In genomic region chr11:28087192-28087591, GRCh38 we compare ENCODE assay signal across 8 cellular contexts. TPM values are rescaled to one million over a fixed set of nuclear protein-coding genes. Genes with fewer than 3 reads are reported as not detected.
DNase-seq lines count a peak whose midpoint lies in the region; ATAC-seq, FAIRE-seq and TF ChIP-seq lines count a peak whose summit lies in the region.
"Not testable (repeated sequence)": the region's sequence is repeated elsewhere in the genome, so short reads cannot be mapped to it uniquely, and the experiment has no call there.

No MANE protein-coding gene starts in this region.

- CTCF ChIA-PET in A549 (lab: Yijun Ruan, JAX); PC-3 (lab: Charles Lee); K562 (lab: Yijun Ruan, JAX; ENCODE audit: low intra/inter-chr PET ratio): not testable (repeated sequence)

- not testable (repeated sequence) for H3K9me2 ChIP-seq in GM23248 (ENCODE audit: insufficient read depth); PC-3 (replicated peaks; ENCODE audit: low read length)

- ATAC-seq in A549, PC-3, K562: not testable (repeated sequence)

- H3K4me1 Mint-ChIP-seq in HFFc6 (ENCODE audit: low read depth), result peaks cover 59% of the 10 kb centered on the region
- peaks cover 16% of the 10 kb centered on the region for H3K4me1 Mint-ChIP-seq in osteocyte (ENCODE audit: unreplicated experiment)

- intact Hi-C loops in PC-3 (cut with micrococcal nuclease), result loop anchor here (5.0 kb wide), 1 partner anchor 40 kb away; no protein-coding TSS in a partner anchor
- intact Hi-C loops in K562 (cut with micrococcal nuclease), result not testable (repeated sequence)

- not testable (repeated sequence) for TF ChIP-seq POLR2A in A549 (IDR thresholded peaks at IDR 0.05; ENCODE audit: low read length); K562 (conservative IDR thresholded peaks at IDR 0.05)

- H3K36me3 ChIP-seq in GM23248 (ENCODE audit: low read depth); PC-3 (ENCODE audit: low read depth, low read length); fibroblast of lung (ENCODE audit: control insufficient read depth, insufficient read depth, low read length): not testable (repeated sequence)
- H3K36me3 ChIP-seq in SJSA1, result peaks cover 64% of the 10 kb centered on the region
- peaks cover 56% of the 10 kb centered on the region for H3K36me3 ChIP-seq in K562 (ENCODE audit: control insufficient read depth, insufficient read depth, low read length)

- H3K4me2 ChIP-seq in A549 (peak overlapping the region; percentile 22; the same call in 2 of the 3 replicates), GM23248 (ENCODE audit: unreplicated experiment) (peak overlapping the region; percentile 1)
- not testable (repeated sequence) for H3K4me2 ChIP-seq in PC-3 (ENCODE audit: low read length); K562 (ENCODE audit: insufficient read depth, low read length); fibroblast of lung (ENCODE audit: extremely low read depth, insufficient read depth, low read length)

- FAIRE-seq in A549 (lab: Jason Lieb, UNC); K562 (lab: Jason Lieb, UNC): not testable (repeated sequence)

- BruUV-seq in PC-3 (replicated peaks; lab: Mats Ljungman, UMichigan); K562 (replicated peaks; lab: Mats Ljungman, UMichigan): not testable (repeated sequence)

- H3K27ac ChIP-seq in A549, result peak overlapping the region; percentile 17 to 71; a peak in 4 of 6 replicates
- H3K27ac ChIP-seq in GM23248, result peak overlapping the region; percentile 64
- peak overlapping the region; percentile 74 for H3K27ac ChIP-seq in PC-3 (ENCODE audit: low read length)
- 0 out of 2 replicates have a peak overlapping the region, but pooled peaks have one; percentile 4 for H3K27ac ChIP-seq in SJSA1
- H3K27ac ChIP-seq in K562 (ENCODE audit: extremely low read depth, low read depth, low read length), result not testable (repeated sequence)
- peak overlapping the region; percentile 46 for H3K27ac ChIP-seq in fibroblast of lung (ENCODE audit: insufficient read depth, low read length)

- not testable (repeated sequence) for H3K27me3 ChIP-seq in GM23248 (replicated peaks; ENCODE audit: insufficient read depth); PC-3 (ENCODE audit: low read length); SJSA1 (replicated peaks); K562 (ENCODE audit: control insufficient read depth in 2 of 2, insufficient read depth in 2 of 2, low read length in 2 of 2); fibroblast of lung (ENCODE audit: control insufficient read depth, insufficient read depth, low read length)

- not testable (repeated sequence) for H3K4me3 ChIP-seq in A549; GM23248; PC-3 (ENCODE audit: low read length); SJSA1; K562; fibroblast of lung (replicated peaks in 1 of 4; ENCODE audit: control extremely low read depth in 1 of 4, insufficient read depth in 1 of 4, low read depth in 3 of 4, low read length in 4 of 4)

- POLR2A ChIA-PET in A549 (lab: Yijun Ruan, JAX); PC-3 (lab: Charles Lee; ENCODE audit: unreplicated experiment); K562 (lab: Yijun Ruan, JAX): not testable (repeated sequence)

- H3K27ac Mint-ChIP-seq in HFFc6 (peak overlapping the region; percentile 81), osteocyte (ENCODE audit: unreplicated experiment) (peak overlapping the region; percentile 27)

- TF ChIP-seq EP300 in A549 (IDR thresholded peaks at IDR 0.05); K562 (IDR thresholded peaks at IDR 0.05; ENCODE audit: low read length): not testable (repeated sequence)

- TF ChIP-seq RAD21 in A549 (conservative IDR thresholded peaks at IDR 0.05 in 1 of 2, IDR thresholded peaks at IDR 0.05 in 1 of 2); K562 (CRISPR knock-in tag; conservative IDR thresholded peaks at IDR 0.05 in 1 of 2, IDR thresholded peaks at IDR 0.05 in 1 of 2): not testable (repeated sequence)

- not testable (repeated sequence) for H3K79me2 ChIP-seq in GM23248 (ENCODE audit: insufficient read depth); PC-3 (ENCODE audit: low read length); K562 (ENCODE audit: control insufficient read depth, insufficient read depth, low read length); fibroblast of lung (ENCODE audit: control insufficient read depth, insufficient read depth, low read length)

- H3K9ac ChIP-seq in GM23248; PC-3 (ENCODE audit: low read length); K562 (ENCODE audit: insufficient read depth in 1 of 2, low read depth in 2 of 2, low read length in 2 of 2); fibroblast of lung (ENCODE audit: insufficient read depth, low read length): not testable (repeated sequence)

- not testable (repeated sequence) for H3K9me3 ChIP-seq in A549; GM23248 (ENCODE audit: low read depth); PC-3 (ENCODE audit: low read length); SJSA1 (replicated peaks); K562 (replicated peaks; ENCODE audit: control insufficient read depth, insufficient read depth, low read depth, low read length); fibroblast of lung (ENCODE audit: control insufficient read depth, insufficient read depth, low read depth, low read length)

- TF ChIP-seq CTCF in A549 (IDR thresholded peaks at IDR 0.05); HFFc6 (IDR thresholded peaks at IDR 0.05); PC-3 (conservative IDR thresholded peaks at IDR 0.05; ENCODE audit: low read depth, low read length); K562 (IDR thresholded peaks at IDR 0.05 in 2 of 3, conservative IDR thresholded peaks at IDR 0.05 in 1 of 3; ENCODE audit: insufficient read depth in 2 of 3, low read depth in 1 of 3, low read length in 3 of 3); fibroblast of lung (conservative IDR thresholded peaks at IDR 0.05 in 1 of 2, IDR thresholded peaks at IDR 0.05 in 1 of 2; ENCODE audit: low read depth in 1 of 2, low read length in 2 of 2); osteocyte (IDR thresholded peaks at IDR 0.05): not testable (repeated sequence)

- peaks cover 25% of the 10 kb centered on the region; the same call in 1 of the 2 replicates for H3F3A ChIP-seq in GM23248 (ENCODE audit: insufficient read depth)
- H3F3A ChIP-seq in PC-3 (ENCODE audit: low read length, unreplicated experiment), result not testable (repeated sequence)

- H3K36me3 Mint-ChIP-seq in HFFc6 (ENCODE audit: low read depth), result peaks cover 33% of the 10 kb centered on the region
- H3K36me3 Mint-ChIP-seq in osteocyte (ENCODE audit: unreplicated experiment), result not testable (repeated sequence)

- not testable (repeated sequence) for H3K9me3 Mint-ChIP-seq in HFFc6; osteocyte (ENCODE audit: unreplicated experiment)

- H2AFZ ChIP-seq in GM23248; PC-3 (ENCODE audit: low read length); K562 (ENCODE audit: low read depth, low read length); fibroblast of lung (ENCODE audit: low read length): not testable (repeated sequence)

- H3K4me1 ChIP-seq in A549 (peaks cover 39% of the 10 kb centered on the region), GM23248 (ENCODE audit: insufficient read depth) (peaks cover 41% of the 10 kb centered on the region), PC-3 (ENCODE audit: insufficient read depth, low read length) (peaks cover 40% of the 10 kb centered on the region)
- H3K4me1 ChIP-seq in SJSA1 (replicated peaks); K562 (replicated peaks in 1 of 2; ENCODE audit: control insufficient read depth in 2 of 2, insufficient read depth in 2 of 2, low read length in 2 of 2); fibroblast of lung (ENCODE audit: control insufficient read depth, extremely low read depth, insufficient read depth, low read length): not testable (repeated sequence)

- not testable (repeated sequence) for H3K27me3 Mint-ChIP-seq in HFFc6 (ENCODE audit: insufficient read depth); osteocyte (ENCODE audit: unreplicated experiment)

- WGBS in A549 (ENCODE audit: missing lambda C conversion rate), result 100% methylated on average over 1 of the region's 1 CpG
- 100% methylated on average over 1 of the region's 1 CpG for WGBS in GM23248 (ENCODE audit: low coverage in 1 of 2, low lambda C conversion rate in 2 of 2, missing lambda C conversion rate in 2 of 2), 2 experiments
- 100% methylated on average over 1 of the region's 1 CpG for WGBS in K562 (ENCODE audit: insufficient coverage, low coverage, missing lambda C conversion rate)

- peak overlapping the region; percentile 56 for H3K4me3 Mint-ChIP-seq in HFFc6
- H3K4me3 Mint-ChIP-seq in osteocyte (ENCODE audit: unreplicated experiment), result not testable (repeated sequence)

- H4K20me1 ChIP-seq in GM23248 (ENCODE audit: insufficient read depth); PC-3 (ENCODE audit: low read length); K562 (replicated peaks; ENCODE audit: control insufficient read depth, insufficient read depth, low read length); fibroblast of lung (ENCODE audit: control insufficient read depth, extremely low read depth, insufficient read depth, low read length): not testable (repeated sequence)

- DNase-seq in A549 (ENCODE audit: low read depth in 1 of 2, low spot score in 1 of 2); GM23248; HFFc6; PC-3; SJSA1 (ENCODE audit: low read depth in 1 of 2, low spot score in 2 of 2); K562 (ENCODE audit: extremely low read depth in 1 of 4, low spot score in 3 of 4); fibroblast of lung (ENCODE audit: low read depth in 2 of 2); osteocyte (ENCODE audit: extremely low spot score, unreplicated experiment): not testable (repeated sequence)

- in situ Hi-C loops in GM23248 (cut with MboI); K562 (cut with MboI): not testable (repeated sequence)

- not testable (repeated sequence) for H3K9me1 ChIP-seq in K562 (ENCODE audit: control insufficient read depth, insufficient read depth, low read length)

RNA-seq across cellular contexts. Expression of gene KIF18A, which starts 20.8 kb away (rescaled TPM):
- polyA plus RNA-seq in A549 (2011; rRNA removed) (29.8 and 47.2 TPM in 2 replicates), A549 (2017; fragmentation: RNase III; extraction: RNeasy Plus Mini Kit Qiagen cat#74134 plus additional on column Dnase treatment) (24.8 to 25.6 TPM (median 25.5 TPM) in 3 replicates), GM23248 (2016; fragmentation: Nextera tagmentation; extraction: Ambion mirVana) (8.7 and 9.1 TPM in 2 replicates), K562 (2011; rRNA removed) (22.0 and 24.4 TPM in 2 replicates), K562 (2014; fragmentation: Illumina TruSeq; extraction: Trizol) (24.1 and 27.0 TPM in 2 replicates), K562 (2014; fragmentation: Nextera tagmentation; extraction: Ambion mirVana) (10 to 100 TPM; 20.8 to 24.3 TPM), K562 (2014; rRNA removed) (17.3 TPM in 2 replicates), fibroblast of lung (5.8 and 14.2 TPM in 2 replicates)
- 7.3 and 7.5 TPM in 2 replicates for polyA plus RNA-seq in A549 (2012; cell fraction: cytosol; rRNA removed)
- 6.7 and 9.3 TPM in 2 replicates for polyA plus RNA-seq in A549 (2012; cell fraction: nucleus; rRNA removed)
- polyA minus RNA-seq in A549 (2011; rRNA and poly(A)+ RNA removed), result 31.7 and 32.2 TPM in 2 replicates
- 7.8 and 12.5 TPM in 2 replicates for total RNA-seq in GM23248 (2014; rRNA removed; shearing (Covaris generic))
- 10 to 100 TPM; 13.1 to 25.4 (median 22.4) TPM for total RNA-seq in HFFc6 (2021; fragmentation: NEBNext Ultra II Directional; extraction: Animal tissue kit (Norgen Biotek cat#: 25700))
- total RNA-seq in PC-3 (2014; rRNA removed) (11.6 and 15.3 TPM in 2 replicates), K562 (2014; rRNA removed) (15.1 and 16.4 TPM in 2 replicates), K562 (2014; rRNA removed; fragmentation: Illumina TruSeq; extraction: Trizol) (36.1 and 42.6 TPM in 2 replicates), K562 (2015; rRNA removed; fragmentation: Illumina TruSeq; extraction: Trizol) (29.6 and 32.9 TPM in 2 replicates), K562 (2021) (22.1 and 22.5 TPM in 2 replicates), fibroblast of lung (4.9 and 12.6 TPM in 2 replicates), osteocyte (3.9 and 4.2 TPM in 2 replicates)
- total RNA-seq in SJSA1 (2014; rRNA removed; shearing (Covaris generic)), result 33.3 and 41.1 TPM in 2 replicates
- 29.1 and 184 TPM in 2 replicates for total RNA-seq in K562 (2011; cell fraction: chromatin; rRNA removed; ENCODE audit: low replicate concordance)
- total RNA-seq in K562 (2011; cell fraction: nucleolus; rRNA removed), result 14.5 and 23.7 TPM in 2 replicates
- total RNA-seq in K562 (2011; cell fraction: nucleoplasm; rRNA removed), result 44.7 and 45.4 TPM in 2 replicates
- polyA plus RNA-seq in K562 (2011; cell fraction: cytosol; rRNA removed), result 2.9 and 7.4 TPM in 2 replicates
- 14.0 and 23.7 TPM in 2 replicates for polyA plus RNA-seq in K562 (2011; cell fraction: nucleus; rRNA removed)
- 18.1 and 19.0 TPM in 2 replicates for polyA plus RNA-seq in K562 (2012)
- polyA minus RNA-seq in K562 (2011; rRNA and poly(A)+ RNA removed), result 66.0 and 74.0 TPM in 2 replicates
- polyA minus RNA-seq in K562 (2011; cell fraction: cytosol; rRNA and poly(A)+ RNA removed), result 12.3 and 14.2 TPM in 2 replicates
- polyA minus RNA-seq in K562 (2011; cell fraction: nucleus; rRNA and poly(A)+ RNA removed), result 73.2 and 125 TPM in 2 replicates
- polyA plus RNA-seq in fibroblast of lung (2012), result 3.8 and 7.9 TPM in 2 replicates
- polyA minus RNA-seq in fibroblast of lung (ENCODE audit: low replicate concordance), result 4.2 TPM in 1 of 2 replicates, not detected in the other

RNA-seq across cellular contexts. Expression of gene METTL15, which starts 21.0 kb away (rescaled TPM):
- polyA plus RNA-seq in A549 (2011; rRNA removed) (21.9 and 23.5 TPM in 2 replicates), A549 (2017; fragmentation: RNase III; extraction: RNeasy Plus Mini Kit Qiagen cat#74134 plus additional on column Dnase treatment) (8.9 to 9.5 TPM (median 9.0 TPM) in 3 replicates), GM23248 (2016; fragmentation: Nextera tagmentation; extraction: Ambion mirVana) (11.1 and 13.1 TPM in 2 replicates), K562 (2011; rRNA removed) (17.5 and 20.4 TPM in 2 replicates), K562 (2014; fragmentation: Illumina TruSeq; extraction: Trizol) (10.1 and 12.1 TPM in 2 replicates), K562 (2014; fragmentation: Nextera tagmentation; extraction: Ambion mirVana) (10 to 100 TPM; 19.1 to 20.9 TPM), K562 (2014; rRNA removed) (11.6 and 12.0 TPM in 2 replicates), fibroblast of lung (8.8 and 9.9 TPM in 2 replicates)
- 3.9 and 6.1 TPM in 2 replicates for polyA plus RNA-seq in A549 (2012; cell fraction: cytosol; rRNA removed)
- polyA plus RNA-seq in A549 (2012; cell fraction: nucleus; rRNA removed), result 3.5 and 5.0 TPM in 2 replicates
- 47.9 and 48.2 TPM in 2 replicates for polyA minus RNA-seq in A549 (2011; rRNA and poly(A)+ RNA removed)
- 11.0 and 15.9 TPM in 2 replicates for total RNA-seq in GM23248 (2014; rRNA removed; shearing (Covaris generic))
- 10 to 100 TPM; 11.0 to 14.1 (median 12.4) TPM for total RNA-seq in HFFc6 (2021; fragmentation: NEBNext Ultra II Directional; extraction: Animal tissue kit (Norgen Biotek cat#: 25700))
- total RNA-seq in PC-3 (2014; rRNA removed) (5.8 and 12.4 TPM in 2 replicates), K562 (2014; rRNA removed) (10.4 and 10.7 TPM in 2 replicates), K562 (2014; rRNA removed; fragmentation: Illumina TruSeq; extraction: Trizol) (21.7 and 24.2 TPM in 2 replicates), K562 (2015; rRNA removed; fragmentation: Illumina TruSeq; extraction: Trizol) (15.9 and 16.1 TPM in 2 replicates), K562 (2021) (12.5 and 15.9 TPM in 2 replicates), fibroblast of lung (20.5 and 28.4 TPM in 2 replicates), osteocyte (13.1 and 16.3 TPM in 2 replicates)
- 13.2 and 15.8 TPM in 2 replicates for total RNA-seq in SJSA1 (2014; rRNA removed; shearing (Covaris generic))
- total RNA-seq in K562 (2011; cell fraction: chromatin; rRNA removed; ENCODE audit: low replicate concordance), result 32.0 and 54.2 TPM in 2 replicates
- total RNA-seq in K562 (2011; cell fraction: nucleolus; rRNA removed), result 11.5 and 16.8 TPM in 2 replicates
- 26.0 and 39.6 TPM in 2 replicates for total RNA-seq in K562 (2011; cell fraction: nucleoplasm; rRNA removed)
- polyA plus RNA-seq in K562 (2011; cell fraction: cytosol; rRNA removed), result 6.8 and 11.1 TPM in 2 replicates
- 13.2 and 14.6 TPM in 2 replicates for polyA plus RNA-seq in K562 (2011; cell fraction: nucleus; rRNA removed)
- polyA plus RNA-seq in K562 (2012), result 8.5 and 8.6 TPM in 2 replicates
- polyA minus RNA-seq in K562 (2011; rRNA and poly(A)+ RNA removed), result 32.8 and 40.0 TPM in 2 replicates
- 10.6 and 13.9 TPM in 2 replicates for polyA minus RNA-seq in K562 (2011; cell fraction: cytosol; rRNA and poly(A)+ RNA removed)
- polyA minus RNA-seq in K562 (2011; cell fraction: nucleus; rRNA and poly(A)+ RNA removed), result 36.2 and 64.3 TPM in 2 replicates
- 5.3 and 7.3 TPM in 2 replicates for polyA plus RNA-seq in fibroblast of lung (2012)
- polyA minus RNA-seq in fibroblast of lung (ENCODE audit: low replicate concordance), result 3.2 and 4.5 TPM in 2 replicates
